In the genomic region with DNA sequence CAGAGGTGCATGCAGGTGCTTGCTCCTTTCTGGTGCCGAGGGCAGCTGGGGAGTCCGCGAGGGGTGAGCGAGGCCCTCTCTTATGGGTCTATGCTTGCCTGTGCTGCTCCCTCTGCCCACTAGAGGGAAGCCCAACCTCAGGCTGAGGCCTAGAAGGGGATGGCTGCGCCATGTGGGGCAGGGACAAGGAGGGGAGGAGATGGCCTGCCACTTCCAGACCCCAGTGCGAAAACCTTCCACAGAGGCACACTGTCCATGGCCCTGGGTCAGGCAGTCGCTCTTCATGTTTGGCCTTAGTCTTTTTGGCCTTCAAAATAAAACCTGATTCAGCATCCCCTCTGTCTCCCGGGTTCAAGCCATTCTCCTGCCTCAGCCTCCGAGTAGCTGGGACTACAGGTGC, we compare ENCODE assay signal across 8 cellular contexts. TPM values are rescaled to one million over a fixed set of nuclear protein-coding genes. Genes with fewer than 3 reads are reported as not detected.
DNase-seq lines count a peak whose midpoint lies in the region; ATAC-seq and TF ChIP-seq lines count a peak whose summit lies in the region.

No MANE protein-coding gene starts in this region.

- peaks cover 8% of the 10 kb centered on the region in 2 donors for H3K4me1 Mint-ChIP-seq in natural killer cell

- H3K4me3 ChIP-seq in HL-60 (replicated peaks; ENCODE audit: insufficient read depth, low read length): no peak overlapping the region
- no peak overlapping the region for H3K4me3 ChIP-seq in epithelial cell of proximal tubule (ENCODE audit: low read depth, low read length)

- no peaks in the 10 kb centered on the region for H3K36me3 Mint-ChIP-seq in natural killer cell

- no peak overlapping the region for H3K27ac Mint-ChIP-seq in natural killer cell

- DNase-seq in ELF-1 (ENCODE audit: low read depth, low spot score) (peak; percentile 84), HL-60 (ENCODE audit: low read depth in 1 of 2, low spot score in 1 of 2) (peak in 1 of 2 experiments; percentile 56), NOMO-1 treated with DMSO at 0.1 percent for 48 hours (lab: John Stamatoyannopoulos, UW; ENCODE audit: unreplicated experiment) (peak; percentile 29), epithelial cell of proximal tubule (ENCODE audit: low read depth) (no peak), natural killer cell (no peak)
- DNase-seq in activated CD8-positive, alpha-beta memory T cell treated with anti-CD3 and anti-CD28 coated beads, Interleukin-2, amount 50 U/mL, for 48 hours: peak; percentile 79
- peak; percentile 44 for DNase-seq in stimulated activated naive CD4-positive, alpha-beta T cell treated with Interleukin-2 at 50 U/mL for 16 hours (lab: John Stamatoyannopoulos, UW)

- ATAC-seq in natural killer cell (peak; percentile 67 to 88 (median 87)), HG03097 (IDR thresholded peaks at IDR 0.05; ENCODE audit: low FRiP score, unreplicated experiment) (no peak)

- H3K4me3 Mint-ChIP-seq in natural killer cell: no peak overlapping the region

- peaks cover 13% of the 10 kb centered on the region for H3K27me3 ChIP-seq in HL-60 (ENCODE audit: insufficient read depth, poor library complexity, severe bottlenecking)

- intact Hi-C loops in natural killer cell (cut with micrococcal nuclease): no loop called here

- peaks cover 8 to 15% of the 10 kb centered on the region in 2 donors for H3K27me3 Mint-ChIP-seq in natural killer cell (ENCODE audit: low read depth in 2 of 2)

- TF ChIP-seq CTCF in HL-60 (IDR thresholded peaks at IDR 0.05; ENCODE audit: insufficient read depth, low read length) (peak; percentile 78), epithelial cell of proximal tubule (conservative IDR thresholded peaks at IDR 0.05; ENCODE audit: low read depth, low read length) (peak; percentile 82), natural killer cell (IDR thresholded peaks at IDR 0.05) (peak; percentile 47)

- no peaks in the 10 kb centered on the region for H3K9me3 Mint-ChIP-seq in natural killer cell

- no peak overlapping the region for H3K27ac ChIP-seq in HL-60 (replicated peaks)

RNA-seq across cellular contexts. Expression of a gene that starts 14.0 kb away (rescaled TPM):
- total RNA-seq in epithelial cell of proximal tubule (0.14 TPM in 1 of 2 replicates, not detected in the other), natural killer cell (not detected)

RNA-seq across cellular contexts. Expression of a gene that starts 44.7 kb away (rescaled TPM):
- total RNA-seq in epithelial cell of proximal tubule: 0.36 and 0.69 TPM in 2 replicates
- total RNA-seq in natural killer cell: not detected

RNA-seq across cellular contexts. Expression of a gene that starts 44.9 kb away (rescaled TPM):
- total RNA-seq in epithelial cell of proximal tubule (358 and 726 TPM in 2 replicates), natural killer cell (10 to 100 TPM; 70.3 to 87.5 (median 79.8) TPM)

Comparison
In these comparisons a context has a peak if more than half of its experiments do, and no peak if none do; other contexts are left out.
1. DNase-seq: peak in ELF-1 (single experiment), NOMO-1 treated with DMSO at 0.1 percent for 48 hours (single experiment), activated CD8-positive, alpha-beta memory T cell treated with anti-CD3 and anti-CD28 coated beads, Interleukin-2, amount 50 U/mL, for 48 hours (single experiment) and stimulated activated naive CD4-positive, alpha-beta T cell treated with Interleukin-2 at 50 U/mL for 16 hours (single experiment); none in epithelial cell of proximal tubule (single experiment) and natural killer cell (single experiment).
2. Peak in every context shown above with its lines, with median percentiles within 50 percentile points of each other: CTCF ChIP-seq.